In the genomic region with DNA sequence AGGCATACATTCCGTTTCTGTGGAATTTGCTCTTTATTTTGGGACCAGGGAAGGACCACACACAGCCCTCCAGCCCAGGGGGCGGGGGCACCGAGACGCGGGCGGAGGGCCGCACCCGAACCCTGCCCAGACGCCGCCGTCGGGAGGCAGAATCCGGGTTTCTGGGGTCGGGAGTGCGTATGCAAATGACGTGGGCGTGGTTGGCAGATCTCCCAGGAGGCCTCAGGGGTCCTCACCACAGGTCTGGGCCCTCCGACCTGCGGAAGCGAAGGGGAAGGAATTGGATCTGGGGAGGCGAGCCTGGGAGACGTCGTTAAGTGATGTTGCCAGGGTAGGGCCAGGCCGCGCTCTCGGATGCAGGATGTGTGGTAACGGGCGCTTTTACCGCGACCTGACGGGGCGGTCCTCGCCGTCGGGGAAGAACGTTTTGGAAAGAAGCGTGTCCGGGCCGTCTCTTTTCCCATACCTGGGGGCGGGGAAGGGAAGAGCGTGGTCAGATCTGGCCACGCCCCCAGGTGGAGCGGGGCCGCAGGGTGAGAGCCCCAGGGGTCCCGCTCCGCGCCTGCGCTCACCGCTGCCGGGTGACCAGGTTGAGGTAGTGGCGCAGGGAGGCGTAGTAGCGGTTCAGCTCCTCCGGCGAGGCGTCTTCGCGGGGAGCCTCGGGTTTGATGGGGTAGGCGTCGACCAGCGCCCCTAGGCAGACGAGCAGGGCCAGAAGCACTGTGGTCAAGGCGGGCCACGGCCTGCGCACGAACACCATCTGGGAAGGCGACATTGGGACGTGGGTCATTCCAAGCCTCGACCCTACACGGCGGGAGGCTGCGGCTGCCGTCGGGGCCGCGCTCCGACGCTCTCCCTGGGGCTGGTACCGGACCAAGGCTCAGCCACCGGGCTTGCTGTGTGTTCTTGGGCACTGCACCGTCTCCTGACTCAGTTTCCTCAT, we compare ENCODE assay signal across 1 cellular context.
TF ChIP-seq lines count a peak whose summit lies in the region.

No MANE protein-coding gene starts in this region.

TF ChIP-seq in HepG2, 621 proteins besides CTCF, POLR2A, EP300 and RAD21 (continued from another document):
- TF ChIP-seq STAT6 (CRISPR knock-in tag; IDR thresholded peaks at IDR 0.05; ENCODE audit: borderline replicate concordance) (no peak), SALL1 (CRISPR knock-in tag; IDR thresholded peaks at IDR 0.05) (no peak), ZNF777 (CRISPR knock-in tag; IDR thresholded peaks at IDR 0.05) (peak; percentile 83), KAT7 (CRISPR knock-in tag; IDR thresholded peaks at IDR 0.05; ENCODE audit: borderline replicate concordance) (no peak), ZBTB37 (CRISPR knock-in tag; IDR thresholded peaks at IDR 0.05) (no peak), ZEB1 (IDR thresholded peaks at IDR 0.05; ENCODE audit: insufficient replicate concordance, low read depth) (no peak), NCOA5 (CRISPR knock-in tag; IDR thresholded peaks at IDR 0.05) (no peak), ZKSCAN8 (CRISPR knock-in tag; IDR thresholded peaks at IDR 0.05; ENCODE audit: borderline replicate concordance) (no peak), ZNF776 (CRISPR knock-in tag; IDR thresholded peaks at IDR 0.05) (0 out of 2 replicates have a peak, but pooled peaks have one; percentile 27), MTF2 (CRISPR knock-in tag; IDR thresholded peaks at IDR 0.05; ENCODE audit: borderline replicate concordance) (peak; percentile 31; the same call in 1 of the 2 replicates), GPN1 (CRISPR knock-in tag; IDR thresholded peaks at IDR 0.05; ENCODE audit: borderline replicate concordance) (no peak), HIVEP1 (CRISPR knock-in tag; IDR thresholded peaks at IDR 0.05) (peak; percentile 57; the same call in 1 of the 2 replicates), ZNF234 (CRISPR knock-in tag; conservative IDR thresholded peaks at IDR 0.05) (no peak), ZNF570 (CRISPR knock-in tag; IDR thresholded peaks at IDR 0.05; ENCODE audit: borderline replicate concordance) (no peak), SALL2 (CRISPR knock-in tag; IDR thresholded peaks at IDR 0.05) (no peak), MZF1 (CRISPR knock-in tag; IDR thresholded peaks at IDR 0.05; ENCODE audit: borderline replicate concordance) (no peak)
- TF ChIP-seq, protein P1, sequence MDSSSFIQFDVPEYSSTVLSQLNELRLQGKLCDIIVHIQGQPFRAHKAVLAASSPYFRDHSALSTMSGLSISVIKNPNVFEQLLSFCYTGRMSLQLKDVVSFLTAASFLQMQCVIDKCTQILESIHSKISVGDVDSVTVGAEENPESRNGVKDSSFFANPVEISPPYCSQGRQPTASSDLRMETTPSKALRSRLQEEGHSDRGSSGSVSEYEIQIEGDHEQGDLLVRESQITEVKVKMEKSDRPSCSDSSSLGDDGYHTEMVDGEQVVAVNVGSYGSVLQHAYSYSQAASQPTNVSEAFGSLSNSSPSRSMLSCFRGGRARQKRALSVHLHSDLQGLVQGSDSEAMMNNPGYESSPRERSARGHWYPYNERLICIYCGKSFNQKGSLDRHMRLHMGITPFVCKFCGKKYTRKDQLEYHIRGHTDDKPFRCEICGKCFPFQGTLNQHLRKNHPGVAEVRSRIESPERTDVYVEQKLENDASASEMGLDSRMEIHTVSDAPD (CRISPR knock-in tag; IDR thresholded peaks at IDR 0.05) = no peak
- TF ChIP-seq, protein P2, sequence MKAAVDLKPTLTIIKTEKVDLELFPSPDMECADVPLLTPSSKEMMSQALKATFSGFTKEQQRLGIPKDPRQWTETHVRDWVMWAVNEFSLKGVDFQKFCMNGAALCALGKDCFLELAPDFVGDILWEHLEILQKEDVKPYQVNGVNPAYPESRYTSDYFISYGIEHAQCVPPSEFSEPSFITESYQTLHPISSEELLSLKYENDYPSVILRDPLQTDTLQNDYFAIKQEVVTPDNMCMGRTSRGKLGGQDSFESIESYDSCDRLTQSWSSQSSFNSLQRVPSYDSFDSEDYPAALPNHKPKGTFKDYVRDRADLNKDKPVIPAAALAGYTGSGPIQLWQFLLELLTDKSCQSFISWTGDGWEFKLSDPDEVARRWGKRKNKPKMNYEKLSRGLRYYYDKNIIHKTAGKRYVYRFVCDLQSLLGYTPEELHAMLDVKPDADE (CRISPR knock-in tag; IDR thresholded peaks at IDR 0.05) = no peak
